14 cellular contexts compared by ENCODE assay signal in the genomic region with DNA sequence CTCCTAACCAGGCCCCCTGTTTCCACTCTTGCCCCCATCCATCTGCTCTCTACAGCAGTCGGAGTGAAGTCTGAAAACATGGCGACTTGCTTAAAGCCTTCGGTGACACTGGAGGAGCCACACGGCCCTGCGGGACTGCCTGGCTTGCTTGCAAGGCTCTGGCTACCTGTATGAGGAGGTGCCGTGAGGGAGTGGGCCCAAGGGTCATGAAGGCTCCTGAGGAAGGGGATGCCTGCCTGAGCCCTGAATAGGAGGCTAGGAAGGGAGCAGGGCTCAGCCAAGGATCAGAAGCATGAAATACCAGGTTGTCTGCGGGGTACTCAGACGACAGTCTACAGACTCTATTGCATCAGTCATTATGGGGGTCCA.
A peak's percentile ranks its signal among the peaks of the same experiment; 100 is the strongest.
DNase-seq lines count a peak whose midpoint lies in the region; ATAC-seq and TF ChIP-seq lines count a peak whose summit lies in the region.
"Had no signal": no experiment of that assay in that cellular context is flagged by ENCODE, and none has a peak within 500 bp of the region (broad histone marks: within the 10 kb centered on the region; RNA-seq: fewer than 3 reads in every experiment).

No MANE protein-coding gene starts in this region.

- H3K27me3 ChIP-seq in GM23338 (ENCODE audit: insufficient read depth): no peaks in the 10 kb centered on the region
- H3K27me3 ChIP-seq in WERI-Rb-1 (ENCODE audit: insufficient read depth, low read depth, severe bottlenecking): no peaks in the 10 kb centered on the region
- no peaks in the 10 kb centered on the region for H3K27me3 ChIP-seq in spleen (replicated peaks in 1 of 7)
- H3K27me3 ChIP-seq: BE2C had no signal

- H3K27ac ChIP-seq in GM23338 (ENCODE audit: low read depth) (no peak overlapping the region), WERI-Rb-1 (no peak overlapping the region), spleen (no peak overlapping the region)

- no peaks in the 10 kb centered on the region for H4K20me1 ChIP-seq in GM23338 (replicated peaks; ENCODE audit: insufficient read depth)

- no peaks in the 10 kb centered on the region for H3K9me2 ChIP-seq in GM23338 (ENCODE audit: insufficient read depth)

- H3K36me3 Mint-ChIP-seq in GM23338 (ENCODE audit: low read depth) (peaks cover 4% of the 10 kb centered on the region; the same call in 2 of the 3 replicates), glutamatergic neuron (ENCODE audit: unreplicated experiment) (no peaks in the 10 kb centered on the region)

- no peak overlapping the region for H2AFZ ChIP-seq in GM23338

- no peak for TF ChIP-seq CTCF in GM23338 (conservative IDR thresholded peaks at IDR 0.05; ENCODE audit: low read depth in 2 of 2)
- TF ChIP-seq CTCF in WERI-Rb-1 (IDR thresholded peaks at IDR 0.05; ENCODE audit: low read depth, low read length): no peak
- TF ChIP-seq CTCF in spleen (IDR thresholded peaks at IDR 0.05 in 8 of 11, conservative IDR thresholded peaks at IDR 0.05 in 3 of 11): no peak
- TF ChIP-seq CTCF in glutamatergic neuron (IDR thresholded peaks at IDR 0.05; ENCODE audit: partially characterized antibody, unreplicated experiment): no peak

- H3K4me1 Mint-ChIP-seq in GM23338 (peaks cover 33% of the 10 kb centered on the region), glutamatergic neuron (ENCODE audit: low read depth, unreplicated experiment) (no peaks in the 10 kb centered on the region)
- H3K4me1 Mint-ChIP-seq: CD8-positive, alpha-beta memory T cell had no signal

- peak overlapping the region; percentile 48; the same call in 1 of the 2 replicates for H3K27ac Mint-ChIP-seq in GM23338
- no peak overlapping the region for H3K27ac Mint-ChIP-seq in glutamatergic neuron (ENCODE audit: unreplicated experiment)
- H3K27ac Mint-ChIP-seq: CD8-positive, alpha-beta memory T cell had no signal

- TF ChIP-seq POLR2A in spleen (IDR thresholded peaks at IDR 0.05): no peak

- no peak overlapping the region for H3K4me3 Mint-ChIP-seq in GM23338
- no peak overlapping the region for H3K4me3 Mint-ChIP-seq in glutamatergic neuron (ENCODE audit: unreplicated experiment)
- H3K4me3 Mint-ChIP-seq: CD8-positive, alpha-beta memory T cell had no signal

- no peaks in the 10 kb centered on the region for H3K9me3 ChIP-seq in WERI-Rb-1 (ENCODE audit: severe bottlenecking)
- no peaks in the 10 kb centered on the region for H3K9me3 ChIP-seq in spleen
- H3K9me3 ChIP-seq: BE2C had no signal

- H3K4me3 ChIP-seq in GM23338 (no peak overlapping the region), WERI-Rb-1 (ENCODE audit: low read depth, low read length) (no peak overlapping the region), spleen (no peak overlapping the region)

- H3F3A ChIP-seq in GM23338 (replicated peaks; ENCODE audit: low read depth): no peaks in the 10 kb centered on the region

- no peaks in the 10 kb centered on the region for H3K36me3 ChIP-seq in GM23338 (ENCODE audit: insufficient read depth)
- H3K36me3 ChIP-seq in WERI-Rb-1: peaks cover 3% of the 10 kb centered on the region; the same call in 1 of the 2 replicates
- H3K36me3 ChIP-seq in spleen: peaks cover 0 to 79% (median 2%) of the 10 kb centered on the region in 6 donors
- H3K36me3 ChIP-seq: BE2C had no signal

- H3K79me2 ChIP-seq in GM23338 (replicated peaks; ENCODE audit: insufficient read depth): no peaks in the 10 kb centered on the region

- intact Hi-C loops in spleen (cut with DNase I; ENCODE audit: low total_unique reads): loop anchor here (5.0 kb wide), 2 partner anchors 165 to 185 kb away; no protein-coding TSS in a partner anchor

- H3K27me3 Mint-ChIP-seq in GM23338 (ENCODE audit: insufficient read depth, low read depth, poor library complexity) (peaks cover 15% of the 10 kb centered on the region), glutamatergic neuron (ENCODE audit: unreplicated experiment) (peaks cover 8% of the 10 kb centered on the region)
- H3K27me3 Mint-ChIP-seq: CD8-positive, alpha-beta memory T cell had no signal

- DNase-seq in GM23338 (ENCODE audit: low spot score): no peak
- peak; percentile 6 for DNase-seq in WERI-Rb-1
- DNase-seq in left lobe of liver (ENCODE audit: low spot score): peak; percentile 41
- peak; percentile 70 for DNase-seq in spleen
- no peak for DNase-seq in activated naive CD4-positive, alpha-beta T cell treated with Interleukin-2 at 50 U/mL for 16 hours
- DNase-seq in glutamatergic neuron: no peak
- DNase-seq in AG20443 (ENCODE audit: low spot score): no peak
- DNase-seq: GOT3, NCI-H1417 treated with DMSO at 0.1 percent for 48 hours, NCI-H2029, SIG-M5 had no signal

- WGBS in spleen, 5 donors: 82 to 92% (median 87%) methylated on average over 7 to 8 of the region's 8 CpGs

- H3K9me3 Mint-ChIP-seq in GM23338: no peaks in the 10 kb centered on the region
- H3K9me3 Mint-ChIP-seq in glutamatergic neuron (ENCODE audit: unreplicated experiment): no peaks in the 10 kb centered on the region
- H3K9me3 Mint-ChIP-seq: CD8-positive, alpha-beta memory T cell had no signal

- H3K4me2 ChIP-seq in GM23338: no peak overlapping the region

- ATAC-seq in GM23338 (no peak), left lobe of liver (no peak)
- ATAC-seq in activated CD4-positive, CD25-positive, alpha-beta regulatory T cell treated with anti-CD3 and anti-CD28 coated beads, Interleukin-2, amount 50 U/mL, for 24 hours: no peak

- H3K4me1 ChIP-seq in GM23338 (ENCODE audit: insufficient read depth): no peaks in the 10 kb centered on the region
- peaks cover 0 to 7% (median 0%) of the 10 kb centered on the region in 6 donors for H3K4me1 ChIP-seq in spleen
- H3K4me1 ChIP-seq: BE2C had no signal

TF ChIP-seq in GM23338, 12 proteins besides CTCF, POLR2A, EP300 and RAD21 (continues in another document):
- TF ChIP-seq EZH2 (IDR thresholded peaks at IDR 0.05; ENCODE audit: low read depth, unreplicated experiment) (no peak), JUNB (IDR thresholded peaks at IDR 0.05; ENCODE audit: unreplicated experiment) (no peak), ZNF331 (CRISPR knock-in tag; IDR thresholded peaks at IDR 0.05; ENCODE audit: low read depth) (no peak), ZNF462 (CRISPR knock-in tag; IDR thresholded peaks at IDR 0.05) (no peak)

Comparison
In these comparisons a context has a peak if more than half of its experiments do, and no peak if none do; other contexts are left out.
1. DNase-seq: peak in WERI-Rb-1 (single experiment), left lobe of liver (single experiment) and spleen (single experiment); none in GM23338 (single experiment), activated naive CD4-positive, alpha-beta T cell treated with Interleukin-2 at 50 U/mL for 16 hours (single experiment), glutamatergic neuron (single experiment) and AG20443 (single experiment).